In the genomic region with DNA sequence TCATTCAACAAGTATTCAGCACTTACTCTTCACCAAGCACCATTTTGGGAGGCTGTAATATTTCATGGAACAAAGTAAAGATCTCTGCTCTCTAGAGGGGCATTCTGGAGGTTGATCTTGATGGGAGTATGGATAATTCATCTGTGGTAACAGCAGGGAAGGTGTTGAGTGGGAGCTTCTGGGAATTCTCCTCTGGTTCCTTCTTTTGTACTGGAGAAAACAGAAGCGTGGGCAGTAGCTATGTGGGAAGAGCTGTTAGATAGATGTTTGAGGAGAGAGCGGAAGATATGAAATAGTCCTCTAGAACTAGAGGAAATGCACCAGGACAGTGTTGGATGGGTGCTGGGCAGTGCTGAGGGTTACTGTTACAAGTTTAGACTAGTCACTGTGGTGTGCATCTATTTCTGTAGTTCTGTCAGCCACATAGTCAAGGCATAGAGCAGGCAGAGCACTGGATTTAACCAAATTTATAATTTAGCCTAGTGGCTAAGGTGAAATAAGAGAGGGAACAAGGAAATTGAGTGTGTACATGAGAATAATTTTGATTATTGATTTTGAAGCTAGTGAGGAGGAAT, we compare ENCODE assay signal across 1 cellular context.
TF ChIP-seq lines count a peak whose summit lies in the region.

No MANE protein-coding gene starts in this region.

TF ChIP-seq in GM12878, 131 proteins besides CTCF, POLR2A, EP300 and RAD21:
- TF ChIP-seq BACH1 (IDR thresholded peaks at IDR 0.05; ENCODE audit: borderline replicate concordance) (no peak), EZH2 (IDR thresholded peaks at IDR 0.05; ENCODE audit: borderline replicate concordance, control insufficient read depth, low read depth, low read length) (no peak)
